In genomic region chr9:106960238-106960637, GRCh38 we compare ENCODE assay signal across 28 cellular contexts.
DNase-seq lines count a peak whose midpoint lies in the region; ATAC-seq and TF ChIP-seq lines count a peak whose summit lies in the region.
"Had no signal": no experiment of that assay in that cellular context is flagged by ENCODE, and none has a peak within 500 bp of the region (broad histone marks: within the 10 kb centered on the region; RNA-seq: fewer than 3 reads in every experiment).

No MANE protein-coding gene starts in this region.

- H3F3A ChIP-seq in PC-9 (ENCODE audit: insufficient read depth, low read depth), result no peaks in the 10 kb centered on the region; the same call in 1 of the 2 replicates

- no peak overlapping the region for H3K9ac ChIP-seq in H9 (ENCODE audit: extremely low read depth, insufficient read length, low read length)
- H3K9ac ChIP-seq: SK-N-SH had no signal

- H2BK12ac ChIP-seq in H9 (ENCODE audit: insufficient read length, low read depth, low read length), result no peak overlapping the region

- ATAC-seq in GM19035 (IDR thresholded peaks at IDR 0.05; ENCODE audit: unreplicated experiment), result no peak
- ATAC-seq: GM12878, Panc1 had no signal

- H3K27me3 Mint-ChIP-seq in H9 (ENCODE audit: low read depth) (no peaks in the 10 kb centered on the region), endothelial cell (ENCODE audit: unreplicated experiment) (peaks cover 11% of the 10 kb centered on the region)
- H3K27me3 Mint-ChIP-seq: CD4-positive, alpha-beta memory T cell had no signal

- H4K8ac ChIP-seq in H9 (replicated peaks; ENCODE audit: insufficient read length, low read depth, low read length), result no peak overlapping the region

- H3K23me2 ChIP-seq in H9 (ENCODE audit: insufficient read length, low read depth, low read length, poor library complexity, severe bottlenecking), result no peaks in the 10 kb centered on the region

- no peak overlapping the region for H3T11ph ChIP-seq in H9 (ENCODE audit: low read length)

- H3K27ac ChIP-seq in H9 (ENCODE audit: insufficient read length, low read depth, low read length) (no peak overlapping the region), mesodermal cell (ENCODE audit: low read depth, low read length, severe bottlenecking) (peak overlapping the region; percentile 4), PC-9 (no peak overlapping the region)
- H3K27ac ChIP-seq: RWPE1 had no signal

- peaks cover 2% of the 10 kb centered on the region; the same call in 1 of the 2 replicates for H3K4me1 ChIP-seq in H9 (ENCODE audit: insufficient read depth, low read length)
- H3K4me1 ChIP-seq in mesodermal cell (ENCODE audit: control insufficient read depth, insufficient read depth, low read length, poor library complexity, severe bottlenecking), result no peaks in the 10 kb centered on the region
- H3K4me1 ChIP-seq in PC-9 (replicated peaks; ENCODE audit: insufficient read depth), result peaks cover 6% of the 10 kb centered on the region
- H3K4me1 ChIP-seq: Caco-2 had no signal

- TF ChIP-seq CTCF in H9 (conservative IDR thresholded peaks at IDR 0.05) (no peak), endothelial cell (IDR thresholded peaks at IDR 0.05; ENCODE audit: unreplicated experiment) (no peak), PC-9 (conservative IDR thresholded peaks at IDR 0.05) (no peak)

- intact Hi-C loops in PC-9 (cut with micrococcal nuclease; ENCODE audit: unreplicated experiment), result no loop called here

- H2BK15ac ChIP-seq in H9 (ENCODE audit: low read depth, low read length), result no peak overlapping the region

- H3K4ac ChIP-seq in H9 (ENCODE audit: low read depth, low read length), result no peak overlapping the region

- peak overlapping the region; percentile 13 to 79 (median 76); a peak in 5 of 7 replicates for H3K27ac Mint-ChIP-seq in H9
- peak overlapping the region; percentile 98 for H3K27ac Mint-ChIP-seq in endothelial cell (ENCODE audit: unreplicated experiment)
- H3K27ac Mint-ChIP-seq: CD4-positive, alpha-beta memory T cell; IgD-negative memory B cell had no signal

- H2BK120ac ChIP-seq in H9 (ENCODE audit: low read depth, low read length, poor library complexity, severe bottlenecking), result no peak overlapping the region

- H2AFZ ChIP-seq in H9 (ENCODE audit: low read length), result no peak overlapping the region
- H2AFZ ChIP-seq in PC-9, result no peak overlapping the region

- no TSS peak for BruUV-seq in PC-9 (replicated peaks; lab: Mats Ljungman, UMichigan)

- H4K5ac ChIP-seq in H9 (ENCODE audit: insufficient read length, low read depth, low read length), result no peak overlapping the region

- H3K27me3 ChIP-seq in H9 (ENCODE audit: insufficient read depth, low read length), result no peaks in the 10 kb centered on the region
- H3K27me3 ChIP-seq in PC-9 (ENCODE audit: insufficient read depth, low read depth), result no peaks in the 10 kb centered on the region

- H3K4me1 Mint-ChIP-seq in H9, result peaks cover 25 to 41% of the 10 kb centered on the region in 2 experiments
- peaks cover 53% of the 10 kb centered on the region for H3K4me1 Mint-ChIP-seq in endothelial cell (ENCODE audit: unreplicated experiment)
- H3K4me1 Mint-ChIP-seq: CD4-positive, alpha-beta memory T cell; IgD-negative memory B cell had no signal

- no peaks in the 10 kb centered on the region for H3K79me2 ChIP-seq in H9 (ENCODE audit: insufficient read depth, low read length)
- no peaks in the 10 kb centered on the region for H3K79me2 ChIP-seq in PC-9 (ENCODE audit: low read depth)

- CTCF ChIA-PET in PC-9 (lab: Charles Lee), result no interaction called here

- H4K91ac ChIP-seq in H9 (ENCODE audit: insufficient read length, low read depth, low read length), result no peak overlapping the region

- H3K14ac ChIP-seq in H9 (ENCODE audit: insufficient read depth, low read length), result no peak overlapping the region

- H3K36me3 ChIP-seq in mesodermal cell (ENCODE audit: control insufficient read depth, insufficient read depth, low read length), result peaks cover 96% of the 10 kb centered on the region
- no peaks in the 10 kb centered on the region for H3K36me3 ChIP-seq in PC-9 (ENCODE audit: low read depth)

- no peak overlapping the region for H3K4me3 Mint-ChIP-seq in H9
- peak overlapping the region; percentile 57 for H3K4me3 Mint-ChIP-seq in endothelial cell (ENCODE audit: unreplicated experiment)
- H3K4me3 Mint-ChIP-seq: CD4-positive, alpha-beta memory T cell; IgD-negative memory B cell had no signal

- POLR2A ChIA-PET in PC-9 (lab: Charles Lee; ENCODE audit: unreplicated experiment), result no interaction called here

- H3K4me2 ChIP-seq in H9 (ENCODE audit: insufficient read depth, insufficient read length, low read length), result no peak overlapping the region
- no peak overlapping the region for H3K4me2 ChIP-seq in PC-9
- H3K4me2 ChIP-seq: SK-N-SH had no signal

- no peak overlapping the region for H3K4me3 ChIP-seq in Jurkat, Clone E6-1 (ENCODE audit: low read length)
- H3K4me3 ChIP-seq in mesodermal cell (ENCODE audit: extremely low read depth, insufficient read depth, low read length, poor library complexity, severe bottlenecking) (no peak overlapping the region), PC-9 (no peak overlapping the region)
- H3K4me3 ChIP-seq: GM12878 had no signal

- H3K56ac ChIP-seq in H9 (ENCODE audit: insufficient read length, low read depth, low read length), result no peak overlapping the region

- H2BK20ac ChIP-seq in H9 (ENCODE audit: low read depth, low read length, poor library complexity, severe bottlenecking), result no peak overlapping the region

- no peak for DNase-seq in H9
- peak; percentile 88 for DNase-seq in Jurkat, Clone E6-1 (ENCODE audit: low read depth, low spot score)
- no peak for DNase-seq in endothelial cell (ENCODE audit: low spot score)
- no peak for DNase-seq in PC-9
- DNase-seq in NCI-H226, result no peak
- DNase-seq: C1 segment of cervical spinal cord; Caco-2; CD4-positive, alpha-beta memory T cell; DMS 273 treated with DMSO at 0.1 percent for 48 hours; DMS79; EL; GDM1; NCI-H1092; NCI-H1417 treated with DMSO at 0.1 percent for 48 hours; NCI-H1694 treated with DMSO at 0.1 percent for 48 hours; NCI-H2081; NCI-H2227 treated with DMSO at 0.1 percent for 48 hours; NCI-H510A; NCI-H69; SHP77; SK-N-SH; SW 1271 had no signal

- H3K36me3 Mint-ChIP-seq in H9 (ENCODE audit: insufficient read depth in 1 of 3, low read depth in 3 of 3), result peaks cover 61 to 90% (median 73%) of the 10 kb centered on the region in 3 experiments
- peaks cover 41% of the 10 kb centered on the region for H3K36me3 Mint-ChIP-seq in endothelial cell (ENCODE audit: low read depth, unreplicated experiment)
- H3K36me3 Mint-ChIP-seq: CD4-positive, alpha-beta memory T cell; IgD-negative memory B cell had no signal

- WGBS in H9 (ENCODE audit: extremely low coverage, insufficient read length, low lambda C conversion rate), result no CpG with 5 or more reads among the region's 6 CpGs
- WGBS in mesodermal cell (ENCODE audit: insufficient coverage in 2 of 2), 2 experiments, result 84 to 87% methylated on average over 3 of the region's 6 CpGs

- no peaks in the 10 kb centered on the region for H3K9me3 Mint-ChIP-seq in H9
- no peaks in the 10 kb centered on the region for H3K9me3 Mint-ChIP-seq in endothelial cell (ENCODE audit: unreplicated experiment)

- no peak overlapping the region for H3K23ac ChIP-seq in H9 (ENCODE audit: insufficient read length, low read depth, low read length)

- no peak overlapping the region for H3K18ac ChIP-seq in H9 (ENCODE audit: insufficient read length, low read depth, low read length)

- no peaks in the 10 kb centered on the region for H4K20me1 ChIP-seq in H9 (ENCODE audit: control insufficient read depth, insufficient read depth, insufficient read length)
- no peaks in the 10 kb centered on the region for H4K20me1 ChIP-seq in PC-9 (ENCODE audit: insufficient read depth)

- peaks cover 3% of the 10 kb centered on the region for H3K79me1 ChIP-seq in H9 (ENCODE audit: insufficient read depth, low read depth, low read length, poor library complexity, severe bottlenecking)

- H3K9me3 ChIP-seq in H9 (ENCODE audit: control insufficient read depth, low read depth, low read length) (no peaks in the 10 kb centered on the region), mesodermal cell (ENCODE audit: control insufficient read depth, low read length) (no peaks in the 10 kb centered on the region), PC-9 (ENCODE audit: insufficient read depth, low read depth) (no peaks in the 10 kb centered on the region)
- H3K9me3 ChIP-seq: Caco-2, SK-N-SH had no signal

- H2AK5ac ChIP-seq in H9 (ENCODE audit: insufficient read length, low read length), result no peak overlapping the region

- H2BK5ac ChIP-seq in H9 (ENCODE audit: insufficient read length, low read length), result no peak overlapping the region

- H3K9me2 ChIP-seq in PC-9 (ENCODE audit: insufficient read depth), result no peaks in the 10 kb centered on the region
- H3K9me2 ChIP-seq: SK-N-SH had no signal
